7 cellular contexts compared by ENCODE assay signal in genomic region chr14:81096656-81097055, GRCh38.
"Had no signal": no experiment of that assay in that cellular context is flagged by ENCODE, and none has a peak within 500 bp of the region (broad histone marks: within the 10 kb centered on the region; RNA-seq: fewer than 3 reads in every experiment).

No MANE protein-coding gene starts in this region.

- ATAC-seq: HCT116 had no signal

- H3K4me3 ChIP-seq: GM23248, HAP-1 had no signal

- H3K27ac ChIP-seq: GM23248 had no signal

- H3K4me1 ChIP-seq: HAP-1 had no signal

- H2AFZ ChIP-seq: GM23248 had no signal

- H3K36me3 ChIP-seq: HAP-1 had no signal

- H3K9me3 ChIP-seq: HAP-1 had no signal

- H3K9ac ChIP-seq: GM23248 had no signal

- DNase-seq: GM23248, GOT3, H7, HFFc6, KBM-7 had no signal
